ENCODE assay signal across 9 cellular contexts in the genomic region with DNA sequence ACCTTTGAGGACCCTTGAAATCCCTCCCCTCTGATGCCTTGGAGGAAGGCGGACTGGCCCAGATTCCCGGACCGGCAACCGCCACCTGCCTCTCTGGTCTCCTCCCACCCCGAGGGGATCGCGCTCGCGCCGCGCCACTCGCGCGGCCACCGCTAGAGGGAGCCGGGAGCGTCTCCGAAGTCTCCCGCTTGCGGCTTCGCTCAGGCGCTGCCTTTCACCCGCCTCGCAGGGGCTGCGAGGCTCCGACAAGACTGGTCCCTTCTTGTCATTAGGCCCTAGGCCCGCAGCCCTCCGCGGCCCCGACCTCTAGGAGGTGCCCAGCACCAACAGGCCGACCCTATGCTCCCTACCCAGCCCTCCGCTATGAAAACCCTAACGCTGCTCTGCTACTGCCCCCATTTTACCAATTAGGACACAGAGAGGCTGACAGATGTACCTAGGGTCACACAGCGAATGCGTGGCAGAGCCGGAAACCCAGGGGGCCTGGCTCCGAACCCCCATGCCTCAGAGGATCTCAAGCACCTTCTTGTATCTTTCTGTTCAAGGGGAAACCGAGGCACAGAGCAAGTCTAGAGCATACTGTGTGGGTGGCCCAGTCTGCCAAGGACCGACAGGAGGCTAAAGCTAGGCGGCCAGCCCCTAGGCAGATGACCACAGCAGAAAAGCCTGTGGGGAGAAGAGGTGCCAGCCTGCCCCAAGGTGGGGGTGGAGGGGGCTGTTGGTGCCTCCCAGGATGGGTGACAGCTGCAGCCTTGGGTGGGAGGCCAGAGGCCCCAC. TPM values are rescaled to one million over a fixed set of nuclear protein-coding genes. Genes with fewer than 3 reads are reported as not detected.
A peak's percentile ranks its signal among the peaks of the same experiment; 100 is the strongest.
DNase-seq lines count a peak whose midpoint lies in the region; ATAC-seq and TF ChIP-seq lines count a peak whose summit lies in the region.
"Had no signal": no experiment of that assay in that cellular context is flagged by ENCODE, and none has a peak within 500 bp of the region (broad histone marks: within the 10 kb centered on the region; RNA-seq: fewer than 3 reads in every experiment).

No MANE protein-coding gene starts in this region.

- CTCF ChIA-PET in CD8-positive, alpha-beta memory T cell (lab: Charles Lee), result interaction anchor here (1.0 to 1.6 kb wide), 5 partner anchors 8 to 105 kb away, joined by 3 to 4 read pairs (median 3); no protein-coding TSS in a partner anchor
- CTCF ChIA-PET in activated CD8-positive, alpha-beta T cell treated with anti-CD3 and anti-CD28 coated beads, Interleukin-2, amount 10 ng/mL, durations not matched to agents 7 days and 5 days (lab: Charles Lee), result interaction anchor here (0.9 to 1.9 kb wide), 6 partner anchors 8 to 78 kb away, joined by 3 to 7 read pairs (median 4); no protein-coding TSS in a partner anchor

- H3K27ac ChIP-seq in CD8-positive, alpha-beta memory T cell (ENCODE audit: low read depth, low read length), result no peak overlapping the region
- H3K27ac ChIP-seq in effector memory CD4-positive, alpha-beta T cell (ENCODE audit: insufficient read depth, low read length, poor library complexity, severe bottlenecking), result no peak overlapping the region

- H3K4me3 ChIP-seq in CD8-positive, alpha-beta memory T cell (ENCODE audit: low read length), result peak overlapping the region; percentile 47
- peak overlapping the region; percentile 10 for H3K4me3 ChIP-seq in effector memory CD4-positive, alpha-beta T cell (ENCODE audit: insufficient read depth, low read depth, low read length, poor library complexity, severe bottlenecking)
- no peak overlapping the region for H3K4me3 ChIP-seq in mucosa of descending colon

- intact Hi-C loops in mucosa of descending colon (cut with DNase I, micrococcal nuclease), result no loop called here

- POLR2A ChIA-PET in CD8-positive, alpha-beta memory T cell (lab: Charles Lee), result no interaction called here
- POLR2A ChIA-PET in activated CD8-positive, alpha-beta T cell treated with anti-CD3 and anti-CD28 coated beads, Interleukin-2, amount 10 ng/mL, durations not matched to agents 7 days and 5 days (lab: Charles Lee), result no interaction called here

- H3K27me3 Mint-ChIP-seq in CD8-positive, alpha-beta memory T cell, result peaks cover 8 to 19% of the 10 kb centered on the region in 2 donors
- peaks cover 6% of the 10 kb centered on the region for H3K27me3 Mint-ChIP-seq in activated CD8-positive, alpha-beta T cell treated with anti-CD3 and anti-CD28 coated beads, Interleukin-2, amount 10 ng/mL, durations not matched to agents 7 days and 5 days (ENCODE audit: low read depth)

- peaks cover 0 to 5% (median 0%) of the 10 kb centered on the region in 3 donors for H3K4me1 Mint-ChIP-seq in CD8-positive, alpha-beta memory T cell
- H3K4me1 Mint-ChIP-seq in activated CD8-positive, alpha-beta T cell treated with anti-CD3 and anti-CD28 coated beads, Interleukin-2, amount 10 ng/mL, durations not matched to agents 7 days and 5 days (ENCODE audit: low read depth), result peaks cover 4% of the 10 kb centered on the region

- DNase-seq in CD8-positive, alpha-beta memory T cell, result peak; percentile 48 to 75 (median 58)
- DNase-seq in NCI-H774 (lab: John Stamatoyannopoulos, UW), result peak; percentile 38
- DNase-seq in activated CD8-positive, alpha-beta T cell treated with anti-CD3 and anti-CD28 coated beads, Interleukin-2, amount 10 ng/mL, durations not matched to agents 7 days and 5 days, result peak; percentile 80
- DNase-seq in effector memory CD4-positive, alpha-beta T cell, result peak; percentile 28 to 44 (median 39)
- DNase-seq in mucosa of descending colon, result peak; percentile 57 to 82 (median 72)
- peak; percentile 73 for DNase-seq in stimulated activated CD8-positive, alpha-beta memory T cell treated with anti-CD3 and anti-CD28 coated beads, Interleukin-4, amount 100 ng/mL, for 24 hours (ENCODE audit: low read depth)
- DNase-seq in kidney glomerular epithelial cell (lab: John Stamatoyannopoulos, UW), result no peak

- peak; percentile 92 for TF ChIP-seq CTCF in mucosa of descending colon (IDR thresholded peaks at IDR 0.05)

- no peaks in the 10 kb centered on the region for H3K36me3 Mint-ChIP-seq in CD8-positive, alpha-beta memory T cell
- no peaks in the 10 kb centered on the region for H3K36me3 Mint-ChIP-seq in activated CD8-positive, alpha-beta T cell treated with anti-CD3 and anti-CD28 coated beads, Interleukin-2, amount 10 ng/mL, durations not matched to agents 7 days and 5 days (ENCODE audit: low read depth)

- no peaks in the 10 kb centered on the region for H3K36me3 ChIP-seq in CD8-positive, alpha-beta memory T cell (ENCODE audit: insufficient read depth, low read length)
- no peaks in the 10 kb centered on the region for H3K36me3 ChIP-seq in effector memory CD4-positive, alpha-beta T cell (ENCODE audit: control insufficient read depth, insufficient read depth, low read length)
- no peaks in the 10 kb centered on the region for H3K36me3 ChIP-seq in mucosa of descending colon (ENCODE audit: low read depth)

- H3K9me3 Mint-ChIP-seq in CD8-positive, alpha-beta memory T cell, result no peaks in the 10 kb centered on the region
- H3K9me3 Mint-ChIP-seq in activated CD8-positive, alpha-beta T cell treated with anti-CD3 and anti-CD28 coated beads, Interleukin-2, amount 10 ng/mL, durations not matched to agents 7 days and 5 days (ENCODE audit: insufficient read depth), result no peaks in the 10 kb centered on the region

- no peak overlapping the region for H3K27ac Mint-ChIP-seq in CD8-positive, alpha-beta memory T cell
- H3K27ac Mint-ChIP-seq in activated CD8-positive, alpha-beta T cell treated with anti-CD3 and anti-CD28 coated beads, Interleukin-2, amount 10 ng/mL, durations not matched to agents 7 days and 5 days, result no peak overlapping the region

- H3K27me3 ChIP-seq in CD8-positive, alpha-beta memory T cell (ENCODE audit: insufficient read depth, low read length, poor library complexity, severe bottlenecking), result peaks cover 9% of the 10 kb centered on the region
- peaks cover 5% of the 10 kb centered on the region for H3K27me3 ChIP-seq in effector memory CD4-positive, alpha-beta T cell (replicated peaks; ENCODE audit: control insufficient read depth, insufficient read depth, low read length, poor library complexity, severe bottlenecking)

- H3K4me3 Mint-ChIP-seq in CD8-positive, alpha-beta memory T cell, result peak overlapping the region in 6 of 7 donors; percentile 43 to 70 (median 58)
- H3K4me3 Mint-ChIP-seq in activated CD8-positive, alpha-beta T cell treated with anti-CD3 and anti-CD28 coated beads, Interleukin-2, amount 10 ng/mL, durations not matched to agents 7 days and 5 days, result no peak overlapping the region

- ATAC-seq in HG02610 (IDR thresholded peaks at IDR 0.05; ENCODE audit: unreplicated experiment), result peak; percentile 69
- ATAC-seq in activated CD8-positive, alpha-beta T cell treated with anti-CD3 and anti-CD28 coated beads, Interleukin-2, amount 10 ng/mL, durations not matched to agents 7 days and 5 days, result peak; percentile 98
- peak; percentile 90 for ATAC-seq in mucosa of descending colon

- no peaks in the 10 kb centered on the region for H3K4me1 ChIP-seq in CD8-positive, alpha-beta memory T cell (ENCODE audit: insufficient read depth, low read length)
- peaks cover 6% of the 10 kb centered on the region for H3K4me1 ChIP-seq in effector memory CD4-positive, alpha-beta T cell (ENCODE audit: control insufficient read depth, insufficient read depth, low read length, poor library complexity, severe bottlenecking)
- H3K4me1 ChIP-seq in mucosa of descending colon (ENCODE audit: low read depth), result no peaks in the 10 kb centered on the region

- no peaks in the 10 kb centered on the region for H3K9me3 ChIP-seq in CD8-positive, alpha-beta memory T cell (ENCODE audit: low read length)
- H3K9me3 ChIP-seq in effector memory CD4-positive, alpha-beta T cell (ENCODE audit: control insufficient read depth, low read length), result no peaks in the 10 kb centered on the region
- no peaks in the 10 kb centered on the region for H3K9me3 ChIP-seq in mucosa of descending colon

RNA-seq across cellular contexts. Expression of gene VSX2, which starts 21.4 kb away (rescaled TPM):
- total RNA-seq in CD8-positive, alpha-beta memory T cell, result not detected
- not detected for polyA plus RNA-seq in CD8-positive, alpha-beta memory T cell
- not detected for total RNA-seq in activated CD8-positive, alpha-beta T cell treated with anti-CD3 and anti-CD28 coated beads, Interleukin-2, amount 10 ng/mL, durations not matched to agents 7 days and 5 days
- not detected for total RNA-seq in mucosa of descending colon
- total RNA-seq: T-helper 1 cell treated with Interleukin-12 subunit alpha and Interleukin-12 subunit beta and Interleukin-4 antibody, amounts not matched to agents 30 ng/mL and 1 ng/mL, for 36 hours had no signal
